In the genomic region with DNA sequence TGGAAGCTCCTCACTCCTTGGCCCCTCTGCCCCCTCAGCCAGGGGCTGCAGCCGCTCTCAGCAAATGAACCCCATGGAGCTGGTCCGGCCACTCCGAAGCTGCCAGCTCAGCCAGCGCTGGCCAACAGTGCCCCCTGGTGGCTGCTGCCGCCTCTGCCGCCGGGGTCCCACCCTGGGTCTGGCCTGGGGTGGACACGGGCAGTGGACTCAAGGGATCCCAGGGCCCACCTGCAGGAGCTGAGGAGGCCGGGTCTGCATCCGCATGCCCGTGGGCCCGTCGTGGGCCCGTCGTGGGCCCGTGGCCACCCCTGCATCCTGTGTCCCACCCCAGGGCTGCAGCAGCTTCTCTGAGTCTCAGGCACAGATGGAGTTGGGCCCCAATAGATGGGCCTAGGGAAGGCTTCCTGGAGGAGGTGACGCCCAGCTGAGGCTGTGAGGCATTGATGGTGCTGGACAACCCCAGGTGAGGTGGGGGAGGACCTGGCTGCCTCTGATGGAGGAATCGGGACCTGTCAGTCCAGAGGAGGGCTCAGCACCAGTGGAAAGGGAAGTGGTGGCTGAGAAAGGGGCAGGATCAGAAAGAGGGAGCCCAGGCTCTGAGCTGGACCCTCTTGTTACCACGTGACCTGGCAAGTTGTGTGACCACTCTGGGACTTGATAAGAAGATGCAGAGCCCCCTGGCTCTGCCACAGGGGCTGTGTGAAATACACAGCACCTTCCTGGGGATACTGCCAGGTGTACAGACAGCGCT, we compare ENCODE assay signal across 8 cellular contexts.
DNase-seq lines count a peak whose midpoint lies in the region; ATAC-seq and TF ChIP-seq lines count a peak whose summit lies in the region.

No MANE protein-coding gene starts in this region.

- DNase-seq in G401 (ENCODE audit: low spot score) = peak; percentile 72
- peak; percentile 5 for DNase-seq in M059J (ENCODE audit: low read depth)
- DNase-seq in activated CD4-positive, alpha-beta T cell treated with anti-CD3 and anti-CD28 coated beads, Interleukin-2, amount 50 U/mL, for 1 hour = peak; percentile 50
- DNase-seq in endodermal cell = peak; percentile 97
- peak in 5 of 6 experiments; percentile 16 to 55 (median 36) for DNase-seq in stimulated activated naive CD4-positive, alpha-beta T cell (lab: John Stamatoyannopoulos, UW)

- no peak overlapping the region for H3K9ac ChIP-seq in endodermal cell (ENCODE audit: extremely low read depth, low read length, poor library complexity, severe bottlenecking)

- H3K27me3 Mint-ChIP-seq in endodermal cell (ENCODE audit: insufficient read depth) (peaks cover 2% of the 10 kb centered on the region), nephron (ENCODE audit: low read depth) (peaks cover 51% of the 10 kb centered on the region)

- H3K36me3 Mint-ChIP-seq in endodermal cell (ENCODE audit: low read depth) = no peaks in the 10 kb centered on the region
- no peaks in the 10 kb centered on the region for H3K36me3 Mint-ChIP-seq in nephron (ENCODE audit: low read depth)

- in situ Hi-C loops in G401 (cut with HindIII; ENCODE audit: low sequenced_read_pairs) = no loop called here

- no peaks in the 10 kb centered on the region for H3K9me3 Mint-ChIP-seq in endodermal cell
- no peaks in the 10 kb centered on the region for H3K9me3 Mint-ChIP-seq in nephron

- H3K4me3 Mint-ChIP-seq in endodermal cell = no peak overlapping the region
- no peak overlapping the region for H3K4me3 Mint-ChIP-seq in nephron

- no peaks in the 10 kb centered on the region for H3K4me1 Mint-ChIP-seq in endodermal cell
- no peaks in the 10 kb centered on the region for H3K4me1 Mint-ChIP-seq in nephron

- ATAC-seq in HG02840 (IDR thresholded peaks at IDR 0.05; ENCODE audit: low FRiP score, unreplicated experiment) (no peak), HG02642 (IDR thresholded peaks at IDR 0.05; ENCODE audit: poor library complexity, unreplicated experiment) (no peak)

- 24 to 70% methylated on average over 5 to 20 of the region's 20 CpGs for WGBS in endodermal cell (ENCODE audit: insufficient coverage in 1 of 2, insufficient read length in 1 of 2), 2 experiments

- H3K27ac Mint-ChIP-seq in endodermal cell (no peak overlapping the region), nephron (no peak overlapping the region)

- H3K36me3 ChIP-seq in endodermal cell (ENCODE audit: control insufficient read depth, insufficient read depth, low read length) = no peaks in the 10 kb centered on the region

- no peak overlapping the region for H3K4me3 ChIP-seq in endodermal cell (ENCODE audit: low read length)

- peak; percentile 99 for TF ChIP-seq CTCF in endodermal cell (conservative IDR thresholded peaks at IDR 0.05)
- TF ChIP-seq CTCF in nephron (IDR thresholded peaks at IDR 0.05; ENCODE audit: unreplicated experiment in 3 of 3) = peak; percentile 93 to 97 (median 97)

- H3K27ac ChIP-seq in endodermal cell (ENCODE audit: low read depth, low read length) = no peak overlapping the region

- no peaks in the 10 kb centered on the region for H3K4me1 ChIP-seq in endodermal cell (ENCODE audit: control insufficient read depth, insufficient read depth, low read length)

- H3K9me3 ChIP-seq in endodermal cell (ENCODE audit: control insufficient read depth, low read length) = no peaks in the 10 kb centered on the region

- no peaks in the 10 kb centered on the region for H3K27me3 ChIP-seq in endodermal cell (ENCODE audit: control insufficient read depth, insufficient read depth, low read length, poor library complexity, severe bottlenecking)

Comparison
In these comparisons a context has a peak if more than half of its experiments do, and no peak if none do; other contexts are left out.
1. DNase-seq: peak in every context shown above with its lines; median percentile 97 in endodermal cell; 72 in G401; 50 in activated CD4-positive, alpha-beta T cell treated with anti-CD3 and anti-CD28 coated beads, Interleukin-2, amount 50 U/mL, for 1 hour; 36 in stimulated activated naive CD4-positive, alpha-beta T cell; 5 in M059J.